Comparison of ENCODE assay signal across 1 cellular context in the genomic region with DNA sequence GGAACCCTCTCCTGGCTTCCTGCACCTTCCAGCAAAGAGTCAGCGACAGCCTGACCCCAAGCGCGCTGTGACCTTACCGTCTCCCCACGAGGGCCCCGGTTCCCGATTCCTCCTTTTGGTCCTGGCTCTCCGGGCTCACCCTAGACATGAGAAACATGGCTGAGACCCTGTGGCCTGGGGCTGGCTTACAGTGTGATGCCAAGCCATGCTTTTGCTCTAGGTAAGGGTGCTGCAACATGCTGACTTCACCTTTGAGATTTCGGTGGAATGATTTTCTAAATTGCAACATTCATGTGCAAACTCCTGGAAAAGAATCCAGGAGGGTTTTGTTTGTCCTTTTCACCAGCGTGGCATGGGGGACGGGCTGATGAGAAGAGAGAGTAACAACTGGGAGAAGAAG.
TF ChIP-seq lines count a peak whose summit lies in the region.

No MANE protein-coding gene starts in this region.

TF ChIP-seq in IMR-90, 13 proteins besides CTCF, POLR2A, EP300 and RAD21 (continued from another document):
- TF ChIP-seq MAFK (IDR thresholded peaks at IDR 0.05; ENCODE audit: low read depth, low read length), result no peak
- TF ChIP-seq MXI1 (IDR thresholded peaks at IDR 0.05; ENCODE audit: borderline replicate concordance, low read depth, low read length), result no peak
- TF ChIP-seq CHD1 (IDR thresholded peaks at IDR 0.05; ENCODE audit: low read depth, low read length), result no peak
- no peak for TF ChIP-seq ELK1 (IDR thresholded peaks at IDR 0.05; ENCODE audit: borderline replicate concordance, low read depth, low read length)
- no peak for TF ChIP-seq SMC3 (IDR thresholded peaks at IDR 0.05; ENCODE audit: low read depth, low read length)
- TF ChIP-seq MAZ (IDR thresholded peaks at IDR 0.05; ENCODE audit: borderline replicate concordance, low read depth, low read length), result no peak
- no peak for TF ChIP-seq FOS (IDR thresholded peaks at IDR 0.05; ENCODE audit: low read depth, low read length)
- TF ChIP-seq CEBPB (IDR thresholded peaks at IDR 0.05; ENCODE audit: low read depth, low read length), result no peak
- no peak for TF ChIP-seq BHLHE40 (IDR thresholded peaks at IDR 0.05; ENCODE audit: low read depth, low read length)
- no peak for TF ChIP-seq NFE2L2 (IDR thresholded peaks at IDR 0.05; ENCODE audit: low read depth, low read length)
- TF ChIP-seq USF2 (IDR thresholded peaks at IDR 0.05; ENCODE audit: low read depth, low read length), result no peak
- no peak for TF ChIP-seq RFX5 (IDR thresholded peaks at IDR 0.05; ENCODE audit: low read depth, low read length)
TF ChIP-seq in IMR-90: peak in this region for 0.
